ENCODE assay signal across 2 cellular contexts in genomic region chr5:102860035-102860434, GRCh38.
A peak's percentile ranks its signal among the peaks of the same experiment; 100 is the strongest.
TF ChIP-seq lines count a peak whose summit lies in the region.

No MANE protein-coding gene starts in this region.

TF ChIP-seq in IMR-90, 13 proteins besides CTCF, POLR2A, EP300 and RAD21:
- TF ChIP-seq CEBPB (IDR thresholded peaks at IDR 0.05; ENCODE audit: low read depth, low read length) (no peak), MAFK (IDR thresholded peaks at IDR 0.05; ENCODE audit: low read depth, low read length) (no peak), NFE2L2 (IDR thresholded peaks at IDR 0.05; ENCODE audit: low read depth, low read length) (no peak), SMC3 (IDR thresholded peaks at IDR 0.05; ENCODE audit: low read depth, low read length) (no peak), BHLHE40 (IDR thresholded peaks at IDR 0.05; ENCODE audit: low read depth, low read length) (no peak), RCOR1 (IDR thresholded peaks at IDR 0.05; ENCODE audit: insufficient replicate concordance, low read length) (no peak), MAZ (IDR thresholded peaks at IDR 0.05; ENCODE audit: borderline replicate concordance, low read depth, low read length) (no peak), RFX5 (IDR thresholded peaks at IDR 0.05; ENCODE audit: low read depth, low read length) (no peak), MXI1 (IDR thresholded peaks at IDR 0.05; ENCODE audit: borderline replicate concordance, low read depth, low read length) (no peak), CHD1 (IDR thresholded peaks at IDR 0.05; ENCODE audit: low read depth, low read length) (no peak), FOS (IDR thresholded peaks at IDR 0.05; ENCODE audit: low read depth, low read length) (no peak)
- TF ChIP-seq, protein P1, sequence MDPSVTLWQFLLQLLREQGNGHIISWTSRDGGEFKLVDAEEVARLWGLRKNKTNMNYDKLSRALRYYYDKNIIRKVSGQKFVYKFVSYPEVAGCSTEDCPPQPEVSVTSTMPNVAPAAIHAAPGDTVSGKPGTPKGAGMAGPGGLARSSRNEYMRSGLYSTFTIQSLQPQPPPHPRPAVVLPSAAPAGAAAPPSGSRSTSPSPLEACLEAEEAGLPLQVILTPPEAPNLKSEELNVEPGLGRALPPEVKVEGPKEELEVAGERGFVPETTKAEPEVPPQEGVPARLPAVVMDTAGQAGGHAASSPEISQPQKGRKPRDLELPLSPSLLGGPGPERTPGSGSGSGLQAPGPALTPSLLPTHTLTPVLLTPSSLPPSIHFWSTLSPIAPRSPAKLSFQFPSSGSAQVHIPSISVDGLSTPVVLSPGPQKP (IDR thresholded peaks at IDR 0.05; ENCODE audit: borderline replicate concordance, low read depth, low read length): no peak
- TF ChIP-seq, protein P2, sequence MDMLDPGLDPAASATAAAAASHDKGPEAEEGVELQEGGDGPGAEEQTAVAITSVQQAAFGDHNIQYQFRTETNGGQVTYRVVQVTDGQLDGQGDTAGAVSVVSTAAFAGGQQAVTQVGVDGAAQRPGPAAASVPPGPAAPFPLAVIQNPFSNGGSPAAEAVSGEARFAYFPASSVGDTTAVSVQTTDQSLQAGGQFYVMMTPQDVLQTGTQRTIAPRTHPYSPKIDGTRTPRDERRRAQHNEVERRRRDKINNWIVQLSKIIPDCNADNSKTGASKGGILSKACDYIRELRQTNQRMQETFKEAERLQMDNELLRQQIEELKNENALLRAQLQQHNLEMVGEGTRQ (IDR thresholded peaks at IDR 0.05; ENCODE audit: low read depth, low read length): no peak

TF ChIP-seq in H1, 55 proteins besides CTCF, POLR2A, EP300 and RAD21:
- peak; percentile 66; the same call in 1 of the 2 replicates for TF ChIP-seq YY1 (IDR thresholded peaks at IDR 0.05; ENCODE audit: low read depth, low read length)
- TF ChIP-seq, protein P3, sequence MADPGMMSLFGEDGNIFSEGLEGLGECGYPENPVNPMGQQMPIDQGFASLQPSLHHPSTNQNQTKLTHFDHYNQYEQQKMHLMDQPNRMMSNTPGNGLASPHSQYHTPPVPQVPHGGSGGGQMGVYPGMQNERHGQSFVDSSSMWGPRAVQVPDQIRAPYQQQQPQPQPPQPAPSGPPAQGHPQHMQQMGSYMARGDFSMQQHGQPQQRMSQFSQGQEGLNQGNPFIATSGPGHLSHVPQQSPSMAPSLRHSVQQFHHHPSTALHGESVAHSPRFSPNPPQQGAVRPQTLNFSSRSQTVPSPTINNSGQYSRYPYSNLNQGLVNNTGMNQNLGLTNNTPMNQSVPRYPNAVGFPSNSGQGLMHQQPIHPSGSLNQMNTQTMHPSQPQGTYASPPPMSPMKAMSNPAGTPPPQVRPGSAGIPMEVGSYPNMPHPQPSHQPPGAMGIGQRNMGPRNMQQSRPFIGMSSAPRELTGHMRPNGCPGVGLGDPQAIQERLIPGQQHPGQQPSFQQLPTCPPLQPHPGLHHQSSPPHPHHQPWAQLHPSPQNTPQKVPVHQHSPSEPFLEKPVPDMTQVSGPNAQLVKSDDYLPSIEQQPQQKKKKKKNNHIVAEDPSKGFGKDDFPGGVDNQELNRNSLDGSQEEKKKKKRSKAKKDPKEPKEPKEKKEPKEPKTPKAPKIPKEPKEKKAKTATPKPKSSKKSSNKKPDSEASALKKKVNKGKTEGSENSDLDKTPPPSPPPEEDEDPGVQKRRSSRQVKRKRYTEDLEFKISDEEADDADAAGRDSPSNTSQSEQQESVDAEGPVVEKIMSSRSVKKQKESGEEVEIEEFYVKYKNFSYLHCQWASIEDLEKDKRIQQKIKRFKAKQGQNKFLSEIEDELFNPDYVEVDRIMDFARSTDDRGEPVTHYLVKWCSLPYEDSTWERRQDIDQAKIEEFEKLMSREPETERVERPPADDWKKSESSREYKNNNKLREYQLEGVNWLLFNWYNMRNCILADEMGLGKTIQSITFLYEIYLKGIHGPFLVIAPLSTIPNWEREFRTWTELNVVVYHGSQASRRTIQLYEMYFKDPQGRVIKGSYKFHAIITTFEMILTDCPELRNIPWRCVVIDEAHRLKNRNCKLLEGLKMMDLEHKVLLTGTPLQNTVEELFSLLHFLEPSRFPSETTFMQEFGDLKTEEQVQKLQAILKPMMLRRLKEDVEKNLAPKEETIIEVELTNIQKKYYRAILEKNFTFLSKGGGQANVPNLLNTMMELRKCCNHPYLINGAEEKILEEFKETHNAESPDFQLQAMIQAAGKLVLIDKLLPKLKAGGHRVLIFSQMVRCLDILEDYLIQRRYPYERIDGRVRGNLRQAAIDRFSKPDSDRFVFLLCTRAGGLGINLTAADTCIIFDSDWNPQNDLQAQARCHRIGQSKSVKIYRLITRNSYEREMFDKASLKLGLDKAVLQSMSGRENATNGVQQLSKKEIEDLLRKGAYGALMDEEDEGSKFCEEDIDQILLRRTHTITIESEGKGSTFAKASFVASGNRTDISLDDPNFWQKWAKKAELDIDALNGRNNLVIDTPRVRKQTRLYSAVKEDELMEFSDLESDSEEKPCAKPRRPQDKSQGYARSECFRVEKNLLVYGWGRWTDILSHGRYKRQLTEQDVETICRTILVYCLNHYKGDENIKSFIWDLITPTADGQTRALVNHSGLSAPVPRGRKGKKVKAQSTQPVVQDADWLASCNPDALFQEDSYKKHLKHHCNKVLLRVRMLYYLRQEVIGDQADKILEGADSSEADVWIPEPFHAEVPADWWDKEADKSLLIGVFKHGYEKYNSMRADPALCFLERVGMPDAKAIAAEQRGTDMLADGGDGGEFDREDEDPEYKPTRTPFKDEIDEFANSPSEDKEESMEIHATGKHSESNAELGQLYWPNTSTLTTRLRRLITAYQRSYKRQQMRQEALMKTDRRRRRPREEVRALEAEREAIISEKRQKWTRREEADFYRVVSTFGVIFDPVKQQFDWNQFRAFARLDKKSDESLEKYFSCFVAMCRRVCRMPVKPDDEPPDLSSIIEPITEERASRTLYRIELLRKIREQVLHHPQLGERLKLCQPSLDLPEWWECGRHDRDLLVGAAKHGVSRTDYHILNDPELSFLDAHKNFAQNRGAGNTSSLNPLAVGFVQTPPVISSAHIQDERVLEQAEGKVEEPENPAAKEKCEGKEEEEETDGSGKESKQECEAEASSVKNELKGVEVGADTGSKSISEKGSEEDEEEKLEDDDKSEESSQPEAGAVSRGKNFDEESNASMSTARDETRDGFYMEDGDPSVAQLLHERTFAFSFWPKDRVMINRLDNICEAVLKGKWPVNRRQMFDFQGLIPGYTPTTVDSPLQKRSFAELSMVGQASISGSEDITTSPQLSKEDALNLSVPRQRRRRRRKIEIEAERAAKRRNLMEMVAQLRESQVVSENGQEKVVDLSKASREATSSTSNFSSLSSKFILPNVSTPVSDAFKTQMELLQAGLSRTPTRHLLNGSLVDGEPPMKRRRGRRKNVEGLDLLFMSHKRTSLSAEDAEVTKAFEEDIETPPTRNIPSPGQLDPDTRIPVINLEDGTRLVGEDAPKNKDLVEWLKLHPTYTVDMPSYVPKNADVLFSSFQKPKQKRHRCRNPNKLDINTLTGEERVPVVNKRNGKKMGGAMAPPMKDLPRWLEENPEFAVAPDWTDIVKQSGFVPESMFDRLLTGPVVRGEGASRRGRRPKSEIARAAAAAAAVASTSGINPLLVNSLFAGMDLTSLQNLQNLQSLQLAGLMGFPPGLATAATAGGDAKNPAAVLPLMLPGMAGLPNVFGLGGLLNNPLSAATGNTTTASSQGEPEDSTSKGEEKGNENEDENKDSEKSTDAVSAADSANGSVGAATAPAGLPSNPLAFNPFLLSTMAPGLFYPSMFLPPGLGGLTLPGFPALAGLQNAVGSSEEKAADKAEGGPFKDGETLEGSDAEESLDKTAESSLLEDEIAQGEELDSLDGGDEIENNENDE (IDR thresholded peaks at IDR 0.05; ENCODE audit: insufficient replicate concordance, low read length): no peak
